ENCODE assay signal across 5 cellular contexts in genomic region chrY:8035653-8036052, GRCh38.
"Had no signal": no experiment of that assay in that cellular context is flagged by ENCODE, and none has a peak within 500 bp of the region (broad histone marks: within the 10 kb centered on the region; RNA-seq: fewer than 3 reads in every experiment).

No MANE protein-coding gene starts in this region.

- H3K36me3 Mint-ChIP-seq: IgD-negative memory B cell had no signal

- H3K4me1 Mint-ChIP-seq: GM23338, H9, IgD-negative memory B cell had no signal

- ATAC-seq: GM23338, HepG2 had no signal

- H3K27me3 Mint-ChIP-seq: IgD-negative memory B cell had no signal

- DNase-seq: H9, HCEC 1CT had no signal

- H3K9me3 Mint-ChIP-seq: GM23338, H9, IgD-negative memory B cell had no signal

- H3K4me3 Mint-ChIP-seq: GM23338, H9, IgD-negative memory B cell had no signal

- H3K27ac Mint-ChIP-seq: GM23338, H9, IgD-negative memory B cell had no signal
